ENCODE assay signal across 1 cellular context in the genomic region with DNA sequence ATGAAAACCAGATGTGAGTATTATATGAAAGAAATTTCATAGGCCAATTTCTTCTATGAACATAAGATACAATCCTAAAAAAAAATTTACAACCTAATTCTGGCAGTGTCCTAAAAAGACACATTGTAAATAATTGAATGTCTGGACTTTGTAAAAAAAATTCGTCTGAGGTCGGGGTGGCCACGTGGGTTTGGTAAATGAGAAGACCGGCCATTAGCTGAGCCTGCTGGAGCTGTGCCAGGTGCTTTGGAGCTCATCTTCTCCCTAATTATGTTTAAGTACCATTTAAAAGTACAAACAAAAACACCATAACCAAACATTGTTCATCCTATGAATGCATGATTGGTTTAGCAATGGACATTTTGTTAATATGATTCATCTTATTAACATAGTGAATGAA.
TF ChIP-seq lines count a peak whose summit lies in the region.

No MANE protein-coding gene starts in this region.

TF ChIP-seq in SK-N-SH treated with all-trans-retinoic acid at 6 μM for 48 hours, 23 proteins besides CTCF, POLR2A, EP300 and RAD21 (continued from another document):
- TF ChIP-seq, protein P1, sequence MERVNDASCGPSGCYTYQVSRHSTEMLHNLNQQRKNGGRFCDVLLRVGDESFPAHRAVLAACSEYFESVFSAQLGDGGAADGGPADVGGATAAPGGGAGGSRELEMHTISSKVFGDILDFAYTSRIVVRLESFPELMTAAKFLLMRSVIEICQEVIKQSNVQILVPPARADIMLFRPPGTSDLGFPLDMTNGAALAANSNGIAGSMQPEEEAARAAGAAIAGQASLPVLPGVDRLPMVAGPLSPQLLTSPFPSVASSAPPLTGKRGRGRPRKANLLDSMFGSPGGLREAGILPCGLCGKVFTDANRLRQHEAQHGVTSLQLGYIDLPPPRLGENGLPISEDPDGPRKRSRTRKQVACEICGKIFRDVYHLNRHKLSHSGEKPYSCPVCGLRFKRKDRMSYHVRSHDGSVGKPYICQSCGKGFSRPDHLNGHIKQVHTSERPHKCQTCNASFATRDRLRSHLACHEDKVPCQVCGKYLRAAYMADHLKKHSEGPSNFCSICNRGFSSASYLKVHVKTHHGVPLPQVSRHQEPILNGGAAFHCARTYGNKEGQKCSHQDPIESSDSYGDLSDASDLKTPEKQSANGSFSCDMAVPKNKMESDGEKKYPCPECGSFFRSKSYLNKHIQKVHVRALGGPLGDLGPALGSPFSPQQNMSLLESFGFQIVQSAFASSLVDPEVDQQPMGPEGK (CRISPR knock-in tag; IDR thresholded peaks at IDR 0.05; ENCODE audit: borderline replicate concordance) = no peak
- no peak for TF ChIP-seq BACH2 (CRISPR knock-in tag; IDR thresholded peaks at IDR 0.05; ENCODE audit: borderline replicate concordance)
- TF ChIP-seq GLIS3 (CRISPR knock-in tag; IDR thresholded peaks at IDR 0.05) = no peak
TF ChIP-seq in SK-N-SH treated with all-trans-retinoic acid at 6 μM for 48 hours: peak in this region for 0.
